ENCODE assay signal across 24 cellular contexts in the genomic region with DNA sequence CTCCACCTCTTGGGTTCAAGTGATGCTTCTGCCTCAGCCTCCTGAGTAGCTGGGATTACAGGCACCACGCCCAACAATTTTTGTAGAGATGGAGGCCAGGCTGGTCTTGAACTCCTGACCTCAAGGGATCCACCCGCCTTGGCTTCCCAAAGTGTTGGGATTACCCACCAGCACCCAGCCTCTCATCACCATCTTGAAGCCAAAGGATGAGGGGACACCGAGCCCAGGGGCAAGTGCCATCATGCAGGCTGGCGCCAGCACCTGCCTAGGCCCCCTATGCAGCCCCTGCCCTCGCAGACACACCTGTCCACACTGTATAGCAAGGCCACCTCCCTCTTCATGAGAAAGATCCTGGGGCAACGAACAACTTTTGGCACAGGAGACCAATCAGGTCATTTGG. TPM values are rescaled to one million over a fixed set of nuclear protein-coding genes. Genes with fewer than 3 reads are reported as not detected.
DNase-seq lines count a peak whose midpoint lies in the region; ATAC-seq, FAIRE-seq and TF ChIP-seq lines count a peak whose summit lies in the region.
"Had no signal": no experiment of that assay in that cellular context is flagged by ENCODE, and none has a peak within 500 bp of the region (broad histone marks: within the 10 kb centered on the region; RNA-seq: fewer than 3 reads in every experiment).

No MANE protein-coding gene starts in this region.

- H3K27ac ChIP-seq in lower lobe of right lung, result peak overlapping the region; percentile 73
- peak overlapping the region in 4 of 8 donors; percentile 14 to 77 (median 32) for H3K27ac ChIP-seq in spleen
- H3K27ac ChIP-seq: BLaER1, RWPE1 had no signal

- H3K36me3 Mint-ChIP-seq in CD14-positive monocyte (peaks cover 16 to 30% of the 10 kb centered on the region in 2 donors), T-helper 17 cell (ENCODE audit: low read depth) (peaks cover 2% of the 10 kb centered on the region)

- DNase-seq in CD14-positive monocyte (ENCODE audit: low spot score) (peak; percentile 40), T-helper 17 cell (no peak), lower lobe of right lung (no peak), spleen (peak; percentile 70), NCI-H1694 treated with DMSO at 0.1 percent for 48 hours (lab: John Stamatoyannopoulos, UW) (no peak), RCC 7860 (ENCODE audit: low spot score) (no peak)
- no peak for DNase-seq in stimulated activated CD4-positive, alpha-beta T cell treated with anti-CD3 and anti-CD28 coated beads, Interleukin-2, amount 100 ng/mL, for 24 hours
- DNase-seq: CD4-positive, alpha-beta T cell; H9; KBM-7; MG63; NCI-H1105 treated with DMSO at 0.1 percent for 48 hours; NCI-H146; NCI-H2029; NCI-H526 treated with DMSO at 0.1 percent for 48 hours; SHP77 treated with DMSO at 0.1 percent for 48 hours had no signal

- FAIRE-seq in RCC 7860 (lab: Jason Lieb, UNC), result no peak
- FAIRE-seq: D721Med, GM18507 had no signal

- H3K27me3 Mint-ChIP-seq in CD14-positive monocyte (ENCODE audit: low read depth in 3 of 3) (peaks cover 2 to 16% (median 7%) of the 10 kb centered on the region in 3 donors), T-helper 17 cell (no peaks in the 10 kb centered on the region)
- H3K27me3 Mint-ChIP-seq: CD4-positive, alpha-beta T cell had no signal

- H3K36me3 ChIP-seq in lower lobe of right lung (peaks cover 5% of the 10 kb centered on the region), spleen (peaks cover 0 to 33% (median under 1%) of the 10 kb centered on the region in 6 donors)

- WGBS in spleen, 5 donors, result 86 to 94% (median 91%) methylated on average over 6 of the region's 6 CpGs

- no peak for TF ChIP-seq CTCF in CD14-positive monocyte (IDR thresholded peaks at IDR 0.05)
- TF ChIP-seq CTCF in lower lobe of right lung (IDR thresholded peaks at IDR 0.05), result no peak
- TF ChIP-seq CTCF in spleen (IDR thresholded peaks at IDR 0.05 in 8 of 11, conservative IDR thresholded peaks at IDR 0.05 in 3 of 11), result no peak

- H3K4me1 Mint-ChIP-seq in CD14-positive monocyte, result peaks cover 34% of the 10 kb centered on the region
- peaks cover 14% of the 10 kb centered on the region for H3K4me1 Mint-ChIP-seq in T-helper 17 cell

- H3K9me3 ChIP-seq in T-helper 17 cell (ENCODE audit: control insufficient read depth, low read length, poor library complexity, severe bottlenecking) (no peaks in the 10 kb centered on the region), lower lobe of right lung (no peaks in the 10 kb centered on the region), spleen (no peaks in the 10 kb centered on the region)
- H3K9me3 ChIP-seq: BLaER1, MG63 had no signal

- H3K4me3 Mint-ChIP-seq in CD14-positive monocyte, result no peak overlapping the region
- peak overlapping the region; percentile 25 for H3K4me3 Mint-ChIP-seq in T-helper 17 cell
- H3K4me3 Mint-ChIP-seq: GM23338, H9 had no signal

- H3K4me3 ChIP-seq in lower lobe of right lung (no peak overlapping the region), spleen (no peak overlapping the region)
- H3K4me3 ChIP-seq: BLaER1, GM23338, MG63 had no signal

- intact Hi-C loops in CD14-positive monocyte (cut with micrococcal nuclease), result loop anchor here in 1 of 2 donors (5.0 to 10.0 kb wide), 2 partner anchors 66 to 209 kb away; no protein-coding TSS in a partner anchor
- intact Hi-C loops in lower lobe of right lung (cut with DNase I), result no loop called here
- intact Hi-C loops in spleen (cut with DNase I; ENCODE audit: low total_unique reads), result loop anchor here (5.0 kb wide), 1 partner anchor 231 kb away; no protein-coding TSS in a partner anchor

- H3K27ac Mint-ChIP-seq in CD14-positive monocyte, result no peak overlapping the region
- H3K27ac Mint-ChIP-seq in T-helper 17 cell, result no peak overlapping the region
- H3K27ac Mint-ChIP-seq: CD4-positive, alpha-beta T cell; GM23338; H9 had no signal

- ATAC-seq in T-helper 17 cell, result no peak
- ATAC-seq in lower lobe of right lung, result no peak
- ATAC-seq: GM23338 had no signal

- peaks cover 33% of the 10 kb centered on the region for H3K4me1 ChIP-seq in lower lobe of right lung
- peaks cover 18 to 84% (median 55%) of the 10 kb centered on the region in 6 donors for H3K4me1 ChIP-seq in spleen

- peaks cover 0 to 5% (median 0%) of the 10 kb centered on the region in 7 donors for H3K9me3 Mint-ChIP-seq in CD14-positive monocyte
- H3K9me3 Mint-ChIP-seq: CD4-positive, alpha-beta T cell; GM23338; H9 had no signal

- H3K27me3 ChIP-seq in lower lobe of right lung (ENCODE audit: low read depth) (no peaks in the 10 kb centered on the region), spleen (replicated peaks in 1 of 7) (no peaks in the 10 kb centered on the region)
- H3K27me3 ChIP-seq: BLaER1, MG63 had no signal

- TF ChIP-seq POLR2A in spleen (IDR thresholded peaks at IDR 0.05), result no peak

RNA-seq across cellular contexts. Expression of a gene that starts 5.3 kb away (rescaled TPM):
- 10 to 100 TPM in 1 of 2 donors, 1 to 10 TPM in 1; 7.5 to 17.8 TPM for polyA plus RNA-seq in CD14-positive monocyte
- 100 to 1,000 TPM; 176 to 257 TPM for total RNA-seq in T-helper 17 cell
- total RNA-seq in lower lobe of right lung, result 15.5 TPM
- 100 to 1,000 TPM in 1 of 7 donors, 10 to 100 TPM in 6; 49.2 to 120 (median 61.6) TPM for total RNA-seq in spleen
- 10 to 100 TPM; 48.6 to 87.8 (median 81.2) TPM for polyA plus RNA-seq in spleen

RNA-seq across cellular contexts. Expression of a gene that starts 34.9 kb away (rescaled TPM):
- polyA plus RNA-seq in CD14-positive monocyte (10 to 100 TPM; 15.8 to 21.7 TPM), spleen (10 to 100 TPM; 16.2 to 20.2 (median 16.7) TPM)
- total RNA-seq in T-helper 17 cell (10 to 100 TPM; 40.5 to 40.6 TPM), lower lobe of right lung (20.6 TPM), spleen (10 to 100 TPM; 22.0 to 41.3 (median 24.2) TPM)

RNA-seq across cellular contexts. Expression of a gene that starts 56.3 kb away (rescaled TPM):
- polyA plus RNA-seq in CD14-positive monocyte (not detected), spleen (not detected)
- total RNA-seq in T-helper 17 cell (not detected), lower lobe of right lung (not detected), spleen (not detected)
- total RNA-seq: A172; CD4-positive, alpha-beta T cell; GM23338; H9; HT1080; NCI-H460 had no signal
- polyA plus RNA-seq: GM23338 had no signal

Comparison
In these comparisons a context has a peak if more than half of its experiments do, and no peak if none do; other contexts are left out.
1. DNase-seq: peak in CD14-positive monocyte (single experiment) and spleen (single experiment); none in T-helper 17 cell (0 of 3), lower lobe of right lung (single experiment), NCI-H1694 treated with DMSO at 0.1 percent for 48 hours (single experiment), RCC 7860 (single experiment) and stimulated activated CD4-positive, alpha-beta T cell treated with anti-CD3 and anti-CD28 coated beads, Interleukin-2, amount 100 ng/mL, for 24 hours (0 of 2).